Comparison of ENCODE assay signal across 14 cellular contexts in the genomic region with DNA sequence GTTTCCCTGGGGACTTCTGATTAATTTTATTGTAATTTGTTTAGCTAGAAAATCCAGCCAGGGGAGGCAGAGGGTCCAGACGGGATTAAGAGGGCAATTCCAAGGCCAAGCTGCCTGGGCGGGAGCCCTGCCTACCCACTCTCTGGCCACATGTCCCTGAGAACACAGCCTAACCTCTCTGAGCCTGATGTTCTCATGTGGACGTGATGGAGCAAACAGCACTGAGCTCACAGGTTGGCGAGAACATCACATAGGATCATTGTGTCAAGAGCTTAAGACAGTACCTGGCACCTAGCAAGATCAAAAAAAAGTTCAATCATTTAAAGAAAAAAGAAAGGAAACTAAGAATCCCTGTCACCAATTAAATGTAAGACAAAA. TPM values are rescaled to one million over a fixed set of nuclear protein-coding genes. Genes with fewer than 3 reads are reported as not detected.
A peak's percentile ranks its signal among the peaks of the same experiment; 100 is the strongest.
DNase-seq lines count a peak whose midpoint lies in the region; ATAC-seq and TF ChIP-seq lines count a peak whose summit lies in the region.
"Had no signal": no experiment of that assay in that cellular context is flagged by ENCODE, and none has a peak within 500 bp of the region (broad histone marks: within the 10 kb centered on the region; RNA-seq: fewer than 3 reads in every experiment).

No MANE protein-coding gene starts in this region.

- peaks cover 24% of the 10 kb centered on the region for H3K27me3 Mint-ChIP-seq in central memory CD8-positive, alpha-beta T cell
- peaks cover 48 to 56% (median 50%) of the 10 kb centered on the region in 3 donors for H3K27me3 Mint-ChIP-seq in naive B cell

- DNase-seq in heart right ventricle, result no peak
- DNase-seq in cardiac septum (ENCODE audit: low spot score), result no peak
- no peak for DNase-seq in central memory CD8-positive, alpha-beta T cell (ENCODE audit: low spot score in 2 of 2)
- no peak for DNase-seq in naive B cell
- no peak for DNase-seq in uterus
- no peak for DNase-seq in body of pancreas
- no peak for DNase-seq in NCI-H2029 (lab: John Stamatoyannopoulos, UW)
- DNase-seq: C1 segment of cervical spinal cord; effector CD8-positive, alpha-beta T cell; NCI-H1092; NCI-H82; occipital lobe had no signal

- no peak overlapping the region for H3K27ac Mint-ChIP-seq in central memory CD8-positive, alpha-beta T cell (ENCODE audit: low read depth)
- H3K27ac Mint-ChIP-seq in naive B cell, result peak overlapping the region in 2 of 6 donors; percentile 25 to 51

- H3K27ac ChIP-seq in heart right ventricle (peak overlapping the region; percentile 84 to 98 (median 92)), uterus (peak overlapping the region; percentile 89 to 91), body of pancreas (no peak overlapping the region)

- intact Hi-C loops in heart right ventricle (cut with DNase I) (loop anchor here in 3 of 10 donors (5.0 to 10.0 kb wide), 4 partner anchors 62 to 130 kb away; partner anchors contain the start of gene ALS2CL (in 1 of the 3)), cardiac septum (cut with DNase I) (no loop called here), uterus (cut with DNase I; ENCODE audit: low total_unique reads) (no loop called here), body of pancreas (cut with DNase I) (no loop called here)

- H3K36me3 Mint-ChIP-seq in central memory CD8-positive, alpha-beta T cell (ENCODE audit: insufficient read depth), result no peaks in the 10 kb centered on the region
- no peaks in the 10 kb centered on the region for H3K36me3 Mint-ChIP-seq in naive B cell

- H3K9me3 ChIP-seq in heart right ventricle (peaks cover 0 to 14% (median 0%) of the 10 kb centered on the region in 11 donors), uterus (no peaks in the 10 kb centered on the region), body of pancreas (no peaks in the 10 kb centered on the region)

- 38 to 55% methylated on average over 4 of the region's 4 CpGs for WGBS in heart right ventricle, 2 donors
- 62 to 68% methylated on average over 4 of the region's 4 CpGs for WGBS in body of pancreas, 2 donors

- peak in 5 of 8 donors; percentile 15 to 48 (median 27) for ATAC-seq in heart right ventricle
- no peak for ATAC-seq in central memory CD8-positive, alpha-beta T cell (replicated peaks; ENCODE audit: extremely low read depth, poor library complexity, severe bottlenecking)
- no peak for ATAC-seq in naive B cell (ENCODE audit: low read depth in 2 of 2)
- no peak for ATAC-seq in GM18858 (IDR thresholded peaks at IDR 0.05; ENCODE audit: unreplicated experiment)
- no peak for ATAC-seq in body of pancreas

- peaks cover 0 to 27% (median 0%) of the 10 kb centered on the region in 7 donors for H3K27me3 ChIP-seq in heart right ventricle
- no peaks in the 10 kb centered on the region for H3K27me3 ChIP-seq in uterus
- H3K27me3 ChIP-seq in body of pancreas, result no peaks in the 10 kb centered on the region

- TF ChIP-seq POLR2A in uterus (IDR thresholded peaks at IDR 0.05), result no peak
- no peak for TF ChIP-seq POLR2A in body of pancreas (IDR thresholded peaks at IDR 0.05)

- H3K36me3 ChIP-seq in heart right ventricle, result no peaks in the 10 kb centered on the region
- no peaks in the 10 kb centered on the region for H3K36me3 ChIP-seq in uterus
- no peaks in the 10 kb centered on the region for H3K36me3 ChIP-seq in body of pancreas (replicated peaks in 1 of 2; ENCODE audit: insufficient read depth in 1 of 2, low read depth in 2 of 2)

- H3K4me1 ChIP-seq in heart right ventricle (peaks cover 0 to 50% (median 16%) of the 10 kb centered on the region in 9 donors), uterus (no peaks in the 10 kb centered on the region), body of pancreas (peaks cover 21% of the 10 kb centered on the region)

- TF ChIP-seq CTCF in heart right ventricle (IDR thresholded peaks at IDR 0.05), result no peak
- no peak for TF ChIP-seq CTCF in uterus (IDR thresholded peaks at IDR 0.05)
- TF ChIP-seq CTCF in body of pancreas (IDR thresholded peaks at IDR 0.05), result no peak

- H3K4me3 ChIP-seq in heart right ventricle, result peak overlapping the region; percentile 43 to 77 (median 66)
- peak overlapping the region; percentile 58 to 72 for H3K4me3 ChIP-seq in uterus
- H3K4me3 ChIP-seq in body of pancreas, result no peak overlapping the region

- peaks cover 25% of the 10 kb centered on the region for H3K4me1 Mint-ChIP-seq in central memory CD8-positive, alpha-beta T cell
- peaks cover 0 to 16% (median 15%) of the 10 kb centered on the region in 3 donors for H3K4me1 Mint-ChIP-seq in naive B cell

- H3K9me3 Mint-ChIP-seq in central memory CD8-positive, alpha-beta T cell, result no peaks in the 10 kb centered on the region
- peaks cover 0 to 10% (median 2%) of the 10 kb centered on the region in 7 donors for H3K9me3 Mint-ChIP-seq in naive B cell

- peak overlapping the region; percentile 68 for H3K4me3 Mint-ChIP-seq in central memory CD8-positive, alpha-beta T cell
- H3K4me3 Mint-ChIP-seq in naive B cell, result peak overlapping the region in 5 of 8 donors; percentile 62 to 79 (median 76)

RNA-seq across cellular contexts. Expression of gene LRRC2, which starts 1.0 kb away (rescaled TPM):
- total RNA-seq in heart right ventricle (100 to 1,000 TPM; 103 to 163 (median 128) TPM), cardiac septum (70.6 TPM), uterus (10 to 100 TPM in 1 of 4 donors, 1 to 10 TPM in 3; 1.0 to 10.7 (median 5.9) TPM), body of pancreas (1 to 10 TPM; 1.8 to 2.3 TPM)
- polyA plus RNA-seq in heart right ventricle (10 to 100 TPM; 10.7 to 49.8 TPM), naive B cell (ENCODE audit: low read depth in 6 of 6) (not detected)
- total RNA-seq: T-helper 2 cell treated with Interferon-gamma antibody and Interleukin-4, amounts not matched to agents 100 ng/mL and 5 ng/mL, for 36 hours had no signal

RNA-seq across cellular contexts. Expression of gene FAM240A, which starts 47.2 kb away (rescaled TPM):
- total RNA-seq in heart right ventricle (under 1 TPM in 1 of 10 donors, not detected in 9; 0.19 TPM), cardiac septum (not detected), uterus (not detected), body of pancreas (not detected)
- polyA plus RNA-seq in heart right ventricle (not detected), naive B cell (ENCODE audit: low read depth in 6 of 6) (not detected)
- total RNA-seq: occipital lobe; T-helper 2 cell treated with Interferon-gamma antibody and Interleukin-4, amounts not matched to agents 100 ng/mL and 5 ng/mL, for 36 hours had no signal

Comparison
In these comparisons a context has a peak if more than half of its experiments do, and no peak if none do; other contexts are left out.
1. ATAC-seq: peak in heart right ventricle (5 of 8); none in central memory CD8-positive, alpha-beta T cell (single experiment), naive B cell (0 of 2), GM18858 (single experiment) and body of pancreas (single experiment).
2. H3K27ac ChIP-seq: peak in heart right ventricle (10 of 10) and uterus (2 of 2); none in body of pancreas (0 of 4).
3. H3K4me3 ChIP-seq: peak in heart right ventricle (10 of 10) and uterus (2 of 2); none in body of pancreas (0 of 2).